ENCODE assay signal across 10 cellular contexts in the genomic region with DNA sequence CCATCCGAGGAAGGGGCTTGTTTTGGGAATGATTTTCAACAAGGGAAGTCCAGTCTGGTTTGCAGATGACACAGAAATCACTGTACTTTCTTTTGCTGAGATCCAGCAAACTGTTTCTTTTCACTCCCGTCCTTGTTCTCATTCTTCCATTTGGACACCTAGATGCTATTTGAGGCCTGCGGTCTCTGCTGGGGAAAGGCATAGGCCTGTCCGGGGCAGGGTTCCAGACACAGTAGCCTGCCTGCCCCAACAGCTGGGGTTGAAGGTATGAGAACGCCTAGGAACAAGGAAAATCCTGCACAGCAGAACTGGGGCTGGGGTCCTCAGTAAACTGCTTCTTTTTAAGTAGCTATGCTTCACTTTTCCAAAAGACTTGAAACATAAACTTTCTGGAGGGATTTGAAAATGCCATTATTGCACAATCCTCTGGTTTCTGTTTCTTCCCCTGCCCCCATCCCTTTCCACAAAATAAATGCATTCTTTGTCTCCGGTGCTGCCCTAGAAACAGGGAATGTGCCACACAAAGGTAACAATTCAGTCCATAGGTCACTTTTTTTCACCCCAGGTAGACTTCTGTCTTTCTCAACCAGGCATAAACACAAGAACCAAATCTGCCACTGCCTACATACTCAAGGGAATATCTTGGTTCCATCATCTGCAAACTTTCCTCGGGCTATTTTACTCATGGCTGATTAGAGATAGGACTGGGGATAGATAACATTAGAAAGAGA.
A peak's percentile ranks its signal among the peaks of the same experiment; 100 is the strongest.
DNase-seq lines count a peak whose midpoint lies in the region; ATAC-seq and TF ChIP-seq lines count a peak whose summit lies in the region.
"Had no signal": no experiment of that assay in that cellular context is flagged by ENCODE, and none has a peak within 500 bp of the region (broad histone marks: within the 10 kb centered on the region; RNA-seq: fewer than 3 reads in every experiment).

No MANE protein-coding gene starts in this region.

- TF ChIP-seq EP300 in sigmoid colon (IDR thresholded peaks at IDR 0.05) = no peak

- peaks cover 0 to 37% (median 19%) of the 10 kb centered on the region in 4 donors for H3K4me1 ChIP-seq in sigmoid colon

- TF ChIP-seq CTCF in astrocyte of the spinal cord (IDR thresholded peaks at IDR 0.05; ENCODE audit: low read depth, low read length) (no peak), sigmoid colon (IDR thresholded peaks at IDR 0.05) (no peak)

- no peak overlapping the region for H3K4me3 ChIP-seq in astrocyte of the spinal cord (ENCODE audit: low read depth, low read length)
- no peak overlapping the region for H3K4me3 ChIP-seq in sigmoid colon

- H3K27ac ChIP-seq in sigmoid colon = peak overlapping the region in 3 of 4 donors; percentile 27 to 47 (median 41)
- H3K27ac ChIP-seq: VCaP had no signal

- TF ChIP-seq POLR2A in sigmoid colon (IDR thresholded peaks at IDR 0.05) = no peak

- H3K9me3 ChIP-seq in sigmoid colon = no peaks in the 10 kb centered on the region

- WGBS in sigmoid colon, 2 donors = 18 to 60% methylated on average over 7 of the region's 7 CpGs

- ATAC-seq in GM18868 (IDR thresholded peaks at IDR 0.05; ENCODE audit: unreplicated experiment) = no peak

- no peaks in the 10 kb centered on the region for H3K36me3 ChIP-seq in sigmoid colon

- DNase-seq in HCEC 1CT (peak; percentile 29), astrocyte of the spinal cord (ENCODE audit: low read depth, low spot score) (peak; percentile 29), islet precursor cell (peak; percentile 75), sigmoid colon (no peak), HK-2 (ENCODE audit: unreplicated experiment) (no peak), C1 segment of cervical spinal cord (lab: John Stamatoyannopoulos, UW) (no peak), NCI-H187 treated with DMSO at 0.1 percent for 48 hours (lab: John Stamatoyannopoulos, UW) (no peak)
- DNase-seq: NCI-H524 had no signal

- intact Hi-C loops in sigmoid colon (cut with DNase I) = no loop called here

- no peaks in the 10 kb centered on the region for H3K27me3 ChIP-seq in sigmoid colon

- in situ Hi-C loops in astrocyte of the spinal cord (cut with HindIII; ENCODE audit: low sequenced_read_pairs) = no loop called here

Comparison
In these comparisons a context has a peak if more than half of its experiments do, and no peak if none do; other contexts are left out.
1. DNase-seq: peak in HCEC 1CT (single experiment), astrocyte of the spinal cord (single experiment) and islet precursor cell (single experiment); none in sigmoid colon (single experiment), HK-2 (single experiment), C1 segment of cervical spinal cord (0 of 14) and NCI-H187 treated with DMSO at 0.1 percent for 48 hours (single experiment).